Comparison of ENCODE assay signal across 16 cellular contexts in genomic region chr9:19424176-19424779, GRCh38. TPM values are rescaled to one million over a fixed set of nuclear protein-coding genes. Genes with fewer than 3 reads are reported as not detected.
DNase-seq lines count a peak whose midpoint lies in the region; ATAC-seq and TF ChIP-seq lines count a peak whose summit lies in the region.
"Had no signal": no experiment of that assay in that cellular context is flagged by ENCODE, and none has a peak within 500 bp of the region (broad histone marks: within the 10 kb centered on the region; RNA-seq: fewer than 3 reads in every experiment).

No MANE protein-coding gene starts in this region.

- H3K4ac ChIP-seq in mesendoderm (ENCODE audit: low read depth, low read length), result no peak overlapping the region

- H3F3A ChIP-seq in GM23338 (replicated peaks; ENCODE audit: low read depth), result no peaks in the 10 kb centered on the region

- H3K4me3 Mint-ChIP-seq in GM23338, result no peak overlapping the region
- H3K4me3 Mint-ChIP-seq in activated naive CD8-positive, alpha-beta T cell treated with anti-CD3 and anti-CD28 coated beads, Interleukin-2, amount 50 U/mL, for 24 hours, result no peak overlapping the region
- H3K4me3 Mint-ChIP-seq: activated T-helper 17 cell treated with anti-CD3 and anti-CD28 coated beads, Interleukin-2, amount 50 U/mL, for 72 hours; CD8-positive, alpha-beta T cell; memory B cell had no signal

- intact Hi-C loops in ovary (cut with DNase I), result no loop called here

- H3K18ac ChIP-seq in mesendoderm (ENCODE audit: low read length), result peak overlapping the region; percentile 68

- H2AFZ ChIP-seq in GM23338, result no peak overlapping the region

- H3K9me3 ChIP-seq in ovary (no peaks in the 10 kb centered on the region), gastroesophageal sphincter (no peaks in the 10 kb centered on the region)

- no peak overlapping the region for H2BK120ac ChIP-seq in mesendoderm (ENCODE audit: low read depth, low read length)

- TF ChIP-seq CTCF in GM23338 (conservative IDR thresholded peaks at IDR 0.05; ENCODE audit: low read depth in 2 of 2), result no peak
- TF ChIP-seq CTCF in ovary (IDR thresholded peaks at IDR 0.05), result no peak
- TF ChIP-seq CTCF in gastroesophageal sphincter (IDR thresholded peaks at IDR 0.05), result no peak

- TF ChIP-seq EP300 in ovary (IDR thresholded peaks at IDR 0.05) (no peak), gastroesophageal sphincter (IDR thresholded peaks at IDR 0.05) (no peak)

- H2BK15ac ChIP-seq in mesendoderm (replicated peaks; ENCODE audit: low read depth), result no peak overlapping the region

- no peak overlapping the region for H3K9ac ChIP-seq in mesendoderm (ENCODE audit: low read length)

- DNase-seq in GM23338 (ENCODE audit: low spot score) (peak; percentile 53), mesendoderm (peak; percentile 54), SIG-M5 (lab: John Stamatoyannopoulos, UW) (no peak), ovary (no peak)
- DNase-seq in activated naive CD8-positive, alpha-beta T cell treated with anti-CD3 and anti-CD28 coated beads, Interleukin-2, amount 50 U/mL, for 24 hours, result no peak
- DNase-seq: CD8-positive, alpha-beta T cell; foreskin melanocyte; NCI-H1436 treated with DMSO at 0.1 percent for 48 hours had no signal

- no peak overlapping the region for H2AK5ac ChIP-seq in mesendoderm (ENCODE audit: low read length)

- H3K56ac ChIP-seq in mesendoderm (ENCODE audit: low read length), result no peak overlapping the region

- H3K4me2 ChIP-seq in GM23338 (peak overlapping the region; percentile 3), mesendoderm (ENCODE audit: low read length) (no peak overlapping the region)

- no peaks in the 10 kb centered on the region for H3K9me2 ChIP-seq in GM23338 (ENCODE audit: insufficient read depth)

- peaks cover 24% of the 10 kb centered on the region; the same call in 2 of the 3 replicates for H3K36me3 Mint-ChIP-seq in GM23338 (ENCODE audit: low read depth)
- peaks cover 1% of the 10 kb centered on the region for H3K36me3 Mint-ChIP-seq in activated naive CD8-positive, alpha-beta T cell treated with anti-CD3 and anti-CD28 coated beads, Interleukin-2, amount 50 U/mL, for 24 hours (ENCODE audit: low read depth)

- H3K9me3 Mint-ChIP-seq in GM23338, result no peaks in the 10 kb centered on the region
- H3K9me3 Mint-ChIP-seq in activated naive CD8-positive, alpha-beta T cell treated with anti-CD3 and anti-CD28 coated beads, Interleukin-2, amount 50 U/mL, for 24 hours, result no peaks in the 10 kb centered on the region
- H3K9me3 Mint-ChIP-seq: activated T-helper 17 cell treated with anti-CD3 and anti-CD28 coated beads, Interleukin-2, amount 50 U/mL, for 72 hours; CD8-positive, alpha-beta T cell; memory B cell had no signal

- H3K79me2 ChIP-seq in GM23338 (replicated peaks; ENCODE audit: insufficient read depth) (peaks cover 10% of the 10 kb centered on the region; the same call in 1 of the 2 replicates), mesendoderm (ENCODE audit: control insufficient read depth, insufficient read depth, low read length) (no peaks in the 10 kb centered on the region)

- H4K8ac ChIP-seq in mesendoderm (ENCODE audit: low read depth, low read length), result no peak overlapping the region

- peak overlapping the region; percentile 47 for H3K27ac ChIP-seq in GM23338 (ENCODE audit: low read depth)
- peak overlapping the region; percentile 64 for H3K27ac ChIP-seq in mesendoderm (ENCODE audit: low read depth, low read length)
- H3K27ac ChIP-seq in ovary, result no peak overlapping the region
- no peak overlapping the region for H3K27ac ChIP-seq in gastroesophageal sphincter
- H3K27ac ChIP-seq: HL-60, skin epidermis had no signal

- no peaks in the 10 kb centered on the region for H3K27me3 ChIP-seq in GM23338 (ENCODE audit: insufficient read depth)
- H3K27me3 ChIP-seq in mesendoderm (ENCODE audit: insufficient read depth, low read length, poor library complexity), result no peaks in the 10 kb centered on the region
- no peaks in the 10 kb centered on the region for H3K27me3 ChIP-seq in ovary
- H3K27me3 ChIP-seq in gastroesophageal sphincter, result no peaks in the 10 kb centered on the region

- H4K5ac ChIP-seq in mesendoderm (ENCODE audit: low read length), result no peak overlapping the region

- H2BK5ac ChIP-seq in mesendoderm (ENCODE audit: low read length), result no peak overlapping the region

- no peak overlapping the region for H3K27ac Mint-ChIP-seq in GM23338
- no peak overlapping the region for H3K27ac Mint-ChIP-seq in activated naive CD8-positive, alpha-beta T cell treated with anti-CD3 and anti-CD28 coated beads, Interleukin-2, amount 50 U/mL, for 24 hours
- H3K27ac Mint-ChIP-seq: activated T-helper 17 cell treated with anti-CD3 and anti-CD28 coated beads, Interleukin-2, amount 50 U/mL, for 72 hours; CD8-positive, alpha-beta T cell; memory B cell had no signal

- no peaks in the 10 kb centered on the region for H3K27me3 Mint-ChIP-seq in GM23338 (ENCODE audit: insufficient read depth, low read depth, poor library complexity)
- H3K27me3 Mint-ChIP-seq in activated naive CD8-positive, alpha-beta T cell treated with anti-CD3 and anti-CD28 coated beads, Interleukin-2, amount 50 U/mL, for 24 hours, result no peaks in the 10 kb centered on the region
- H3K27me3 Mint-ChIP-seq: activated T-helper 17 cell treated with anti-CD3 and anti-CD28 coated beads, Interleukin-2, amount 50 U/mL, for 72 hours; memory B cell had no signal

- H3K36me3 ChIP-seq in GM23338 (ENCODE audit: insufficient read depth), result peaks cover 12% of the 10 kb centered on the region; the same call in 1 of the 2 replicates
- no peaks in the 10 kb centered on the region for H3K36me3 ChIP-seq in mesendoderm (ENCODE audit: control insufficient read depth, insufficient read depth, low read length)
- no peaks in the 10 kb centered on the region for H3K36me3 ChIP-seq in ovary
- H3K36me3 ChIP-seq in gastroesophageal sphincter, result peaks cover 0 to 30% of the 10 kb centered on the region in 2 donors

- H3K79me1 ChIP-seq in mesendoderm (ENCODE audit: low read length), result no peaks in the 10 kb centered on the region

- H3K4me1 ChIP-seq in GM23338 (ENCODE audit: insufficient read depth), result peaks cover 25% of the 10 kb centered on the region
- H3K4me1 ChIP-seq in mesendoderm (ENCODE audit: control insufficient read depth, low read depth, low read length), result peaks cover 4% of the 10 kb centered on the region
- no peaks in the 10 kb centered on the region for H3K4me1 ChIP-seq in ovary (ENCODE audit: insufficient read depth)
- no peaks in the 10 kb centered on the region for H3K4me1 ChIP-seq in gastroesophageal sphincter

- no peaks in the 10 kb centered on the region for H4K20me1 ChIP-seq in GM23338 (replicated peaks; ENCODE audit: insufficient read depth)

- no peak overlapping the region for H3K4me3 ChIP-seq in GM23338
- H3K4me3 ChIP-seq in mesendoderm (ENCODE audit: low read length), result no peak overlapping the region
- no peak overlapping the region for H3K4me3 ChIP-seq in ovary
- no peak overlapping the region for H3K4me3 ChIP-seq in gastroesophageal sphincter
- H3K4me3 ChIP-seq: skin epidermis had no signal

- TF ChIP-seq POLR2A in ovary (IDR thresholded peaks at IDR 0.05) (no peak), gastroesophageal sphincter (IDR thresholded peaks at IDR 0.05) (no peak)

- peak; percentile 73 for ATAC-seq in GM18907 (IDR thresholded peaks at IDR 0.05; ENCODE audit: unreplicated experiment)
- ATAC-seq in GM23338, result peak; percentile 36; the same call in 2 of the 3 replicates
- ATAC-seq in HG03442 (IDR thresholded peaks at IDR 0.05; ENCODE audit: unreplicated experiment), result peak; percentile 84
- ATAC-seq in activated naive CD8-positive, alpha-beta T cell treated with anti-CD3 and anti-CD28 coated beads, Interleukin-2, amount 50 U/mL, for 24 hours, result no peak
- ATAC-seq in gastroesophageal sphincter, result no peak
- ATAC-seq: activated T-helper 17 cell treated with anti-CD3 and anti-CD28 coated beads, Interleukin-2, amount 50 U/mL, for 72 hours; CD8-positive, alpha-beta T cell; Panc1 had no signal

- WGBS in mesendoderm (ENCODE audit: extremely low coverage, insufficient coverage, low lambda C conversion rate), result no CpG with 5 or more reads among the region's 3 CpGs
- WGBS in ovary, 3 donors, result 36 to 38% (median 37%) methylated on average over 3 of the region's 3 CpGs
- WGBS in gastroesophageal sphincter (ENCODE audit: low coverage in 1 of 2), 2 donors, result 43 to 48% methylated on average over 3 of the region's 3 CpGs

- peaks cover 15% of the 10 kb centered on the region for H3K4me1 Mint-ChIP-seq in GM23338
- H3K4me1 Mint-ChIP-seq in activated naive CD8-positive, alpha-beta T cell treated with anti-CD3 and anti-CD28 coated beads, Interleukin-2, amount 50 U/mL, for 24 hours, result peaks cover 2% of the 10 kb centered on the region
- H3K4me1 Mint-ChIP-seq: activated T-helper 17 cell treated with anti-CD3 and anti-CD28 coated beads, Interleukin-2, amount 50 U/mL, for 72 hours; memory B cell had no signal

- no peak overlapping the region for H3K23ac ChIP-seq in mesendoderm (ENCODE audit: low read length)

TF ChIP-seq in GM23338, 12 proteins besides CTCF, POLR2A, EP300 and RAD21 (continues in another document):
- TF ChIP-seq STAT1 (IDR thresholded peaks at IDR 0.05; ENCODE audit: unreplicated experiment) (no peak), CREB1 (CRISPR knock-in tag; IDR thresholded peaks at IDR 0.05; ENCODE audit: low read depth) (no peak), EZH2 (IDR thresholded peaks at IDR 0.05; ENCODE audit: low read depth, unreplicated experiment) (no peak)

RNA-seq across cellular contexts. Expression of gene ACER2, which starts 15.5 kb away (rescaled TPM):
- total RNA-seq in GM23338 (2014; rRNA removed; shearing (Covaris generic)), result 11.6 and 14.6 TPM in 2 replicates
- polyA plus RNA-seq in GM23338 (2016; fragmentation: Nextera tagmentation; extraction: Ambion mirVana) (0.87 and 1.3 TPM in 2 replicates), ovary (1 to 10 TPM in 1 of 2 donors, under 1 TPM in 1; 0.80 to 2.0 TPM)
- 2.3 TPM for polyA plus RNA-seq in mesendoderm (2013, experiment 1 of 2)
- polyA plus RNA-seq in mesendoderm (2013, experiment 2 of 2), result 2.0 TPM
- total RNA-seq in ovary (1 to 10 TPM; 2.1 to 10.0 (median 3.3) TPM), gastroesophageal sphincter (1 to 10 TPM; 2.4 to 6.1 (median 3.2) TPM)

RNA-seq across cellular contexts. Expression of gene RPS6, which starts 44.2 kb away (rescaled TPM):
- total RNA-seq in GM23338 (2014; rRNA removed; shearing (Covaris generic)), result 1,381 and 1,563 TPM in 2 replicates
- polyA plus RNA-seq in GM23338 (2016; fragmentation: Nextera tagmentation; extraction: Ambion mirVana), result 2,733 and 2,894 TPM in 2 replicates
- 2,824 TPM for polyA plus RNA-seq in mesendoderm (2013, experiment 1 of 2)
- polyA plus RNA-seq in mesendoderm (2013, experiment 2 of 2), result 2,906 TPM
- total RNA-seq in ovary, result 1,000 to 10,000 TPM; 3,333 to 5,661 (median 4,392) TPM
- polyA plus RNA-seq in ovary, result 1,000 to 10,000 TPM; 4,640 to 5,843 TPM
- 1,000 to 10,000 TPM in 3 of 4 donors, 100 to 1,000 TPM in 1; 957 to 1,607 (median 1,398) TPM for total RNA-seq in gastroesophageal sphincter

Comparison
In these comparisons a context has a peak if more than half of its experiments do, and no peak if none do; other contexts are left out.
1. ATAC-seq: peak in GM18907 (single experiment), GM23338 (single experiment) and HG03442 (single experiment); none in activated naive CD8-positive, alpha-beta T cell treated with anti-CD3 and anti-CD28 coated beads, Interleukin-2, amount 50 U/mL, for 24 hours (single experiment) and gastroesophageal sphincter (single experiment).
2. DNase-seq: peak in GM23338 (single experiment) and mesendoderm (single experiment); none in SIG-M5 (single experiment), activated naive CD8-positive, alpha-beta T cell treated with anti-CD3 and anti-CD28 coated beads, Interleukin-2, amount 50 U/mL, for 24 hours (single experiment) and ovary (0 of 5).
3. H3K27ac ChIP-seq: peak in GM23338 (single experiment) and mesendoderm (single experiment); none in ovary (0 of 2) and gastroesophageal sphincter (0 of 4).